ENCODE assay signal across 8 cellular contexts in genomic region chr16:85819245-85819644, GRCh38. TPM values are rescaled to one million over a fixed set of nuclear protein-coding genes. Genes with fewer than 3 reads are reported as not detected.
DNase-seq lines count a peak whose midpoint lies in the region; ATAC-seq and TF ChIP-seq lines count a peak whose summit lies in the region.

No MANE protein-coding gene starts in this region.

- no peaks in the 10 kb centered on the region for H3K79me2 ChIP-seq in DOHH2 (ENCODE audit: control insufficient read depth, low read length)
- no peaks in the 10 kb centered on the region for H3K79me2 ChIP-seq in Karpas-422 (ENCODE audit: low read length)

- H3F3A ChIP-seq in DOHH2 (ENCODE audit: control insufficient read depth, insufficient read depth) = peaks cover 4% of the 10 kb centered on the region; the same call in 1 of the 2 replicates

- H3K36me3 Mint-ChIP-seq in osteocyte (ENCODE audit: unreplicated experiment) = no peaks in the 10 kb centered on the region

- H3K9me2 ChIP-seq in DOHH2 (replicated peaks; ENCODE audit: control insufficient read depth, low read length) (no peaks in the 10 kb centered on the region), Karpas-422 (replicated peaks; ENCODE audit: insufficient read depth, low read length) (no peaks in the 10 kb centered on the region)

- in situ Hi-C loops in SK-MEL-5 (cut with HindIII; ENCODE audit: low pct_unique_long_range_greater_than_20kb, low sequenced_read_pairs) = no loop called here

- no peaks in the 10 kb centered on the region for H3K9me3 Mint-ChIP-seq in osteocyte (ENCODE audit: unreplicated experiment)

- H3K9ac ChIP-seq in Karpas-422 (ENCODE audit: low read length) = no peak overlapping the region

- H3K4me1 ChIP-seq in DOHH2 (ENCODE audit: control insufficient read depth, low read length) = peaks cover 34% of the 10 kb centered on the region
- H3K4me1 ChIP-seq in Karpas-422 (ENCODE audit: low read length) = peaks cover 14% of the 10 kb centered on the region
- peaks cover 0 to 25% (median 0%) of the 10 kb centered on the region in 3 donors for H3K4me1 ChIP-seq in gastroesophageal sphincter
- peaks cover 0 to 8% (median 2%) of the 10 kb centered on the region in 4 donors for H3K4me1 ChIP-seq in tibial nerve

- peak; percentile 95 for DNase-seq in Karpas-422
- peak; percentile 88 for DNase-seq in SK-MEL-5 (ENCODE audit: low read depth, low spot score)
- DNase-seq in activated effector memory CD4-positive, alpha-beta T cell treated with anti-CD3 and anti-CD28 coated beads, Interleukin-2, amount 50 U/mL, for 16 hours = peak; percentile 93
- no peak for DNase-seq in osteocyte (ENCODE audit: extremely low spot score, unreplicated experiment)
- DNase-seq in tibial nerve (ENCODE audit: low spot score in 2 of 2) = peak; percentile 71 to 91

- peaks cover 2% of the 10 kb centered on the region for H3K4me1 Mint-ChIP-seq in osteocyte (ENCODE audit: unreplicated experiment)

- H3K27ac ChIP-seq in DOHH2 (ENCODE audit: low read depth, low read length) = no peak overlapping the region
- H3K27ac ChIP-seq in Karpas-422 (ENCODE audit: low read length) = no peak overlapping the region
- no peak overlapping the region for H3K27ac ChIP-seq in gastroesophageal sphincter
- H3K27ac ChIP-seq in tibial nerve = no peak overlapping the region

- no peak overlapping the region for H2AFZ ChIP-seq in Karpas-422 (ENCODE audit: low read length)

- H3K4me2 ChIP-seq in DOHH2 (ENCODE audit: low read length) = 0 out of 2 replicates have a peak overlapping the region, but pooled peaks have one; percentile 34
- H3K4me2 ChIP-seq in Karpas-422 (ENCODE audit: low read depth, low read length, poor library complexity, severe bottlenecking) = no peak overlapping the region

- no peaks in the 10 kb centered on the region for H4K20me1 ChIP-seq in DOHH2 (ENCODE audit: control insufficient read depth, insufficient read depth, low read depth, low read length)
- H4K20me1 ChIP-seq in Karpas-422 (ENCODE audit: insufficient read depth, low read depth, low read length) = no peaks in the 10 kb centered on the region

- TF ChIP-seq CTCF in DOHH2 (IDR thresholded peaks at IDR 0.05; ENCODE audit: low read depth, low read length, poor library complexity, severe bottlenecking) (peak; percentile 85), gastroesophageal sphincter (IDR thresholded peaks at IDR 0.05) (peak in 3 of 4 experiments; percentile 62 to 82 (median 69)), osteocyte (IDR thresholded peaks at IDR 0.05) (peak; percentile 75), tibial nerve (IDR thresholded peaks at IDR 0.05) (peak; percentile 41 to 67 (median 49))

- H3K27me3 ChIP-seq in DOHH2 (ENCODE audit: control insufficient read depth, low read length) (no peaks in the 10 kb centered on the region), Karpas-422 (ENCODE audit: low read length) (no peaks in the 10 kb centered on the region), gastroesophageal sphincter (peaks cover 4% of the 10 kb centered on the region), tibial nerve (peaks cover 0 to 22% of the 10 kb centered on the region in 2 donors)

- TF ChIP-seq EP300 in gastroesophageal sphincter (IDR thresholded peaks at IDR 0.05) = no peak
- no peak for TF ChIP-seq EP300 in tibial nerve (IDR thresholded peaks at IDR 0.05)

- ATAC-seq in gastroesophageal sphincter (peak; percentile 64), HG03175 (IDR thresholded peaks at IDR 0.05; ENCODE audit: unreplicated experiment) (no peak)

- H3K9me3 ChIP-seq in DOHH2 (ENCODE audit: control insufficient read depth, insufficient read depth, low read length) = no peaks in the 10 kb centered on the region
- no peaks in the 10 kb centered on the region for H3K9me3 ChIP-seq in Karpas-422 (ENCODE audit: low read length)
- no peaks in the 10 kb centered on the region for H3K9me3 ChIP-seq in gastroesophageal sphincter
- no peaks in the 10 kb centered on the region for H3K9me3 ChIP-seq in tibial nerve

- 3% methylated on average over 10 of the region's 10 CpGs; no CpG with 5 or more reads in 1 of the 2 donors for WGBS in gastroesophageal sphincter (ENCODE audit: low coverage in 1 of 2), 2 donors
- WGBS in tibial nerve, 2 donors = 2 to 3% methylated on average over 10 of the region's 10 CpGs

- H3K36me3 ChIP-seq in DOHH2 (ENCODE audit: control insufficient read depth, low read length) (no peaks in the 10 kb centered on the region), Karpas-422 (ENCODE audit: insufficient read depth, low read length) (no peaks in the 10 kb centered on the region), gastroesophageal sphincter (no peaks in the 10 kb centered on the region), tibial nerve (no peaks in the 10 kb centered on the region)

- no peak overlapping the region for H3K4me3 ChIP-seq in DOHH2 (ENCODE audit: low read length)
- no peak overlapping the region for H3K4me3 ChIP-seq in Karpas-422 (ENCODE audit: low read length)
- no peak overlapping the region for H3K4me3 ChIP-seq in gastroesophageal sphincter
- no peak overlapping the region for H3K4me3 ChIP-seq in tibial nerve

- TF ChIP-seq POLR2A in gastroesophageal sphincter (IDR thresholded peaks at IDR 0.05) (no peak), tibial nerve (IDR thresholded peaks at IDR 0.05) (no peak)

- H3K4me3 Mint-ChIP-seq in osteocyte (ENCODE audit: unreplicated experiment) = no peak overlapping the region

- peaks cover 34% of the 10 kb centered on the region for H3K27me3 Mint-ChIP-seq in osteocyte (ENCODE audit: unreplicated experiment)

- no peak overlapping the region for H3K27ac Mint-ChIP-seq in osteocyte (ENCODE audit: unreplicated experiment)

RNA-seq across cellular contexts. Expression of gene COX4I1, which starts 19.8 kb away (rescaled TPM):
- 417 and 584 TPM in 2 replicates for total RNA-seq in Karpas-422 (2014; rRNA removed; shearing (Covaris generic); ENCODE audit: low replicate concordance)
- 696 and 745 TPM in 2 replicates for total RNA-seq in SK-MEL-5 (2014; rRNA removed; shearing (Covaris generic))
- 509 and 646 TPM in 2 replicates for polyA plus RNA-seq in SK-MEL-5 (2015; cell fraction: cytosol; rRNA removed)
- 202 and 230 TPM in 2 replicates for polyA plus RNA-seq in SK-MEL-5 (2015; cell fraction: nucleus; rRNA removed)
- total RNA-seq in gastroesophageal sphincter (100 to 1,000 TPM; 465 to 597 (median 507) TPM), osteocyte (456 and 476 TPM in 2 replicates), tibial nerve (100 to 1,000 TPM; 274 to 401 (median 323) TPM)

RNA-seq across cellular contexts. Expression of gene EMC8, which starts 19.9 kb away (rescaled TPM):
- total RNA-seq in Karpas-422 (2014; rRNA removed; shearing (Covaris generic); ENCODE audit: low replicate concordance) = 24.2 and 76.8 TPM in 2 replicates
- total RNA-seq in SK-MEL-5 (2014; rRNA removed; shearing (Covaris generic)) = 27.1 and 32.9 TPM in 2 replicates
- 44.4 and 51.0 TPM in 2 replicates for polyA plus RNA-seq in SK-MEL-5 (2015; cell fraction: cytosol; rRNA removed)
- 25.8 and 33.4 TPM in 2 replicates for polyA plus RNA-seq in SK-MEL-5 (2015; cell fraction: nucleus; rRNA removed)
- total RNA-seq in gastroesophageal sphincter = 10 to 100 TPM; 23.4 to 32.5 (median 26.8) TPM
- 34.3 and 35.5 TPM in 2 replicates for total RNA-seq in osteocyte
- 10 to 100 TPM; 31.8 to 46.2 (median 35.4) TPM for total RNA-seq in tibial nerve
